In the genomic region with DNA sequence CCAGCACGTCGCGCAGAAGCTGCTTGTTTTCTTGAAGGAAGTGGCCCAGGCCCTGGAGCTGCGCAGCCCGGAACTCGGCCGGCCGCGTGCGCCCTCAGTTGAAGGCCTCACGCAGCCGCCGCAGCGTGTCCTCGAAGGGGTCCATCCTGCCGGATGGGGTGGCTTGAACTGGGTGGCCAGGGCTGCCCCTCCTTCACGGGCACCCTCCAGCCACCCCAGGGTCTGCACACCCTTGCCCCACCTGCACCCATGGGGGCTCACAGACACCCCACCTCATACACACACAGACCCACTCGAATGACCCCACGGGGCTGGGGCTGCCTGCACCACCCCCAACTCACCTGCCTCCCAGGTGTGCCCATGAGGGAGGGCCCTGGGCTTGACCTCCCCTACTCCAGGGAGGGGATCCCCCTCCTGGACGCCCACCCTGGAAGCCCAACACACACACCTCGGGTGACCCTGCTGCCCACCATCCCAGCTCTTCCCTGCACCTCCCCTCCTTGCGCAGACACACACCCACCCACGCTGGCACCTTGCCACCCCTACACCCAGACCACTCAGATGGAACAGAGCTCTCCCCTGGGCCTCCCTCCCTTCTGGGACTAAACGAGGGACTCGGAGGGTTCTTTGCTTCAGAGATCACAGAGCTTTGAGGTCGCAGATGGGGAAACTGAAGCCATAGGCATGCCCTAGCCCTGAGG, we compare ENCODE assay signal across 24 cellular contexts. TPM values are rescaled to one million over a fixed set of nuclear protein-coding genes. Genes with fewer than 3 reads are reported as not detected.
DNase-seq lines count a peak whose midpoint lies in the region; ATAC-seq, FAIRE-seq and TF ChIP-seq lines count a peak whose summit lies in the region.
"Had no signal": no experiment of that assay in that cellular context is flagged by ENCODE, and none has a peak within 500 bp of the region (broad histone marks: within the 10 kb centered on the region; RNA-seq: fewer than 3 reads in every experiment).

No MANE protein-coding gene starts in this region.

- no peaks in the 10 kb centered on the region for H3K4me1 ChIP-seq in adrenal gland (replicated peaks in 1 of 2)
- H3K4me1 ChIP-seq: gastrocnemius medialis, left ventricle myocardium inferior had no signal

- H3K4me1 Mint-ChIP-seq in T-helper 17 cell (no peaks in the 10 kb centered on the region), naive B cell (peaks cover 14 to 20% (median 15%) of the 10 kb centered on the region in 3 donors)

- DNase-seq in D341Med (ENCODE audit: low spot score) (peak; percentile 31), GM13977 (ENCODE audit: low spot score) (peak; percentile 55), T-helper 17 cell (no peak), naive B cell (peak; percentile 73), SHP77 (lab: John Stamatoyannopoulos, UW) (no peak), GM19239 (ENCODE audit: insufficient read length, low spot score) (no peak), adrenal gland (no peak)
- DNase-seq: activated CD4-positive, alpha-beta T cell treated with anti-CD3 and anti-CD28 coated beads for 1 hour; activated effector memory CD4-positive, alpha-beta T cell treated with Interleukin-2 at 50 U/mL for 16 hours; COR-L47; gastrocnemius medialis; left ventricle myocardium inferior; MV-4-11; NCI-H2081 treated with DMSO at 0.1 percent for 48 hours; NCI-H524; nucleus accumbens; OCI-M1; SIG-M5 had no signal

- H3K27me3 ChIP-seq in adrenal gland: no peaks in the 10 kb centered on the region

- H3K36me3 Mint-ChIP-seq in T-helper 17 cell (ENCODE audit: low read depth): no peaks in the 10 kb centered on the region
- H3K36me3 Mint-ChIP-seq in naive B cell: no peaks in the 10 kb centered on the region

- no peak overlapping the region for H3K27ac Mint-ChIP-seq in T-helper 17 cell
- no peak overlapping the region for H3K27ac Mint-ChIP-seq in naive B cell

- intact Hi-C loops in adrenal gland (cut with DNase I): no loop called here

- no peak for FAIRE-seq in GM19239 (lab: Jason Lieb, UNC)
- FAIRE-seq: urothelium cell line had no signal

- no peak for TF ChIP-seq POLR2A in adrenal gland (IDR thresholded peaks at IDR 0.05)

- 57 to 84% (median 81%) methylated on average over 5 to 26 of the region's 26 CpGs for WGBS in adrenal gland, 4 donors

- no peaks in the 10 kb centered on the region for H3K9me3 Mint-ChIP-seq in naive B cell

- H3K9me3 ChIP-seq in T-helper 17 cell (ENCODE audit: control insufficient read depth, low read length, poor library complexity, severe bottlenecking): no peaks in the 10 kb centered on the region
- H3K9me3 ChIP-seq in adrenal gland (replicated peaks in 1 of 3): no peaks in the 10 kb centered on the region
- H3K9me3 ChIP-seq: gastrocnemius medialis, left ventricle myocardium inferior had no signal

- H3K4me3 Mint-ChIP-seq in T-helper 17 cell: no peak overlapping the region
- peak overlapping the region in 2 of 8 donors; percentile 46 to 68 for H3K4me3 Mint-ChIP-seq in naive B cell

- H3K4me3 ChIP-seq in adrenal gland: no peak overlapping the region
- H3K4me3 ChIP-seq: gastrocnemius medialis, left ventricle myocardium inferior had no signal

- ATAC-seq in T-helper 17 cell (peak; percentile 27), naive B cell (ENCODE audit: low read depth in 2 of 2) (peak; percentile 93 to 94), HG02970 (IDR thresholded peaks at IDR 0.05; ENCODE audit: low FRiP score, unreplicated experiment) (no peak)
- ATAC-seq: gastrocnemius medialis had no signal

- TF ChIP-seq CTCF in GM13977 (IDR thresholded peaks at IDR 0.05; ENCODE audit: extremely low read depth, insufficient read depth, missing control alignments): no peak
- no peak for TF ChIP-seq CTCF in adrenal gland (IDR thresholded peaks at IDR 0.05)

- in situ Hi-C loops in GM13977 (cut with MboI; ENCODE audit: low pct_unique_long_range_greater_than_20kb, low sequenced_read_pairs, unreplicated experiment): no loop called here

- H3K27ac ChIP-seq in adrenal gland: no peak overlapping the region
- H3K27ac ChIP-seq: epithelial cell of prostate, gastrocnemius medialis, left ventricle myocardium inferior had no signal

- H3K27me3 Mint-ChIP-seq in T-helper 17 cell (peaks cover 11% of the 10 kb centered on the region), naive B cell (no peaks in the 10 kb centered on the region)

- H3K36me3 ChIP-seq in adrenal gland (replicated peaks in 1 of 2): no peaks in the 10 kb centered on the region
- H3K36me3 ChIP-seq: gastrocnemius medialis, left ventricle myocardium inferior had no signal

RNA-seq across cellular contexts. Expression of a gene that starts 6.8 kb away (rescaled TPM):
- total RNA-seq in T-helper 17 cell: not detected
- 1 to 10 TPM in 2 of 6 donors, under 1 TPM in 1, not detected in 3; 0.30 to 2.4 (median 1.1) TPM for polyA plus RNA-seq in naive B cell (ENCODE audit: low read depth in 6 of 6)
- not detected for total RNA-seq in adrenal gland
- polyA plus RNA-seq in adrenal gland: under 1 TPM in 1 of 3 donors, not detected in 2; 0.10 TPM
- total RNA-seq: dermis microvascular lymphatic vessel endothelial cell; G401; gastrocnemius medialis; left ventricle myocardium inferior; T-helper 2 cell treated with Interferon-gamma antibody and Interleukin-4, amounts not matched to agents 100 ng/mL and 5 ng/mL, for 36 hours had no signal

RNA-seq across cellular contexts. Expression of a gene that starts 17.1 kb away (rescaled TPM):
- total RNA-seq in T-helper 17 cell (under 1 TPM in 1 of 2 donors, not detected in 1; 0.37 TPM), adrenal gland (not detected)
- polyA plus RNA-seq in naive B cell (ENCODE audit: low read depth in 6 of 6) (1 to 10 TPM in 5 of 6 donors, under 1 TPM in 1; 0.80 to 6.6 (median 2.5) TPM), adrenal gland (under 1 TPM in 1 of 3 donors, not detected in 2; 0.32 TPM)
- total RNA-seq: dermis microvascular lymphatic vessel endothelial cell, G401, gastrocnemius medialis, left ventricle myocardium inferior had no signal

RNA-seq across cellular contexts. Expression of a gene that starts 28.1 kb away (rescaled TPM):
- total RNA-seq in T-helper 17 cell (not detected), adrenal gland (not detected)
- polyA plus RNA-seq in naive B cell (ENCODE audit: low read depth in 6 of 6) (not detected), adrenal gland (not detected)
- total RNA-seq: dermis microvascular lymphatic vessel endothelial cell; G401; gastrocnemius medialis; T-helper 2 cell treated with Interferon-gamma antibody and Interleukin-4, amounts not matched to agents 100 ng/mL and 5 ng/mL, for 36 hours had no signal

RNA-seq across cellular contexts. Expression of a gene that starts 37.9 kb away (rescaled TPM):
- total RNA-seq in T-helper 17 cell: 1 to 10 TPM; 1.5 to 3.4 TPM
- polyA plus RNA-seq in naive B cell (ENCODE audit: low read depth in 6 of 6): 10 to 100 TPM in 3 of 6 donors, 1 to 10 TPM in 3; 2.9 to 15.3 (median 10.0) TPM
- total RNA-seq in adrenal gland: 10 to 100 TPM in 2 of 8 donors, 1 to 10 TPM in 6; 2.4 to 40.6 (median 7.9) TPM
- polyA plus RNA-seq in adrenal gland: 10 to 100 TPM in 1 of 3 donors, 1 to 10 TPM in 2; 1.9 to 14.0 (median 8.0) TPM

Comparison
In these comparisons a context has a peak if more than half of its experiments do, and no peak if none do; other contexts are left out.
1. DNase-seq: peak in D341Med (single experiment), GM13977 (single experiment) and naive B cell (single experiment); none in T-helper 17 cell (0 of 3), SHP77 (0 of 2), GM19239 (single experiment) and adrenal gland (0 of 7).